ENCODE assay signal across 25 cellular contexts in genomic region chr1:221276911-221277310, GRCh38.
A peak's percentile ranks its signal among the peaks of the same experiment; 100 is the strongest.
DNase-seq lines count a peak whose midpoint lies in the region; FAIRE-seq and TF ChIP-seq lines count a peak whose summit lies in the region.
"Had no signal": no experiment of that assay in that cellular context is flagged by ENCODE, and none has a peak within 500 bp of the region (broad histone marks: within the 10 kb centered on the region; RNA-seq: fewer than 3 reads in every experiment).

No MANE protein-coding gene starts in this region.

- intact Hi-C loops in head of caudate nucleus (cut with DNase I): no loop called here

- H3K27me3 ChIP-seq in astrocyte (ENCODE audit: insufficient read depth, low read length): no peaks in the 10 kb centered on the region
- H3K27me3 ChIP-seq: upper lobe of left lung had no signal

- H3K4me2 ChIP-seq in astrocyte (ENCODE audit: low read length): no peak overlapping the region

- no peak for TF ChIP-seq POLR2A in H54 (IDR thresholded peaks at IDR 0.05; ENCODE audit: low read depth, low read length)

- H2AFZ ChIP-seq in astrocyte (ENCODE audit: low read depth, low read length): no peak overlapping the region
- H2AFZ ChIP-seq: parathyroid adenoma had no signal

- no peaks in the 10 kb centered on the region for H3K79me2 ChIP-seq in astrocyte (ENCODE audit: insufficient read depth, low read length)
- H3K79me2 ChIP-seq: parathyroid adenoma had no signal

- H3K36me3 Mint-ChIP-seq in astrocyte (ENCODE audit: low read depth, unreplicated experiment): no peaks in the 10 kb centered on the region
- H3K36me3 Mint-ChIP-seq: activated CD4-positive, alpha-beta memory T cell treated with anti-CD3 and anti-CD28 coated beads for 36 hours; activated naive CD8-positive, alpha-beta T cell treated with anti-CD3 and anti-CD28 coated beads, Interleukin-2, amount 10 ng/mL, durations not matched to agents 7 days and 5 days had no signal

- no peaks in the 10 kb centered on the region for H3K9me3 Mint-ChIP-seq in astrocyte (ENCODE audit: unreplicated experiment)
- H3K9me3 Mint-ChIP-seq: activated CD4-positive, alpha-beta memory T cell treated with anti-CD3 and anti-CD28 coated beads for 36 hours; activated naive CD8-positive, alpha-beta T cell treated with anti-CD3 and anti-CD28 coated beads, Interleukin-2, amount 10 ng/mL, durations not matched to agents 7 days and 5 days; T-helper 1 cell treated with Interleukin-12 subunit alpha and Interleukin-12 subunit beta and Interleukin-4 antibody, amounts not matched to agents 30 μg/mL and 1 μg/mL, for 36 hours had no signal

- H3K4me3 Mint-ChIP-seq in astrocyte (ENCODE audit: unreplicated experiment): no peak overlapping the region
- H3K4me3 Mint-ChIP-seq: activated CD4-positive, alpha-beta memory T cell treated with anti-CD3 and anti-CD28 coated beads for 36 hours; activated naive CD8-positive, alpha-beta T cell treated with anti-CD3 and anti-CD28 coated beads, Interleukin-2, amount 10 ng/mL, durations not matched to agents 7 days and 5 days; brain; T-helper 1 cell treated with Interleukin-12 subunit alpha and Interleukin-12 subunit beta and Interleukin-4 antibody, amounts not matched to agents 30 μg/mL and 1 μg/mL, for 36 hours had no signal

- DNase-seq in Daoy (ENCODE audit: low read depth) (peak; percentile 20), NCI-H2107 (lab: John Stamatoyannopoulos, UW) (peak; percentile 35), astrocyte (ENCODE audit: low read depth) (peak; percentile 63), non-pigmented ciliary epithelial cell (ENCODE audit: low read depth) (peak; percentile 13), H54 (ENCODE audit: insufficient read length, low spot score) (no peak), head of caudate nucleus (no peak)
- no peak for DNase-seq in stimulated activated CD4-positive, alpha-beta T cell treated with anti-CD3 and anti-CD28 coated beads, Interleukin-2, amount 100 ng/mL, for 24 hours
- DNase-seq: activated CD4-positive, alpha-beta memory T cell treated with anti-CD3 and anti-CD28 coated beads for 36 hours; activated effector memory CD4-positive, alpha-beta T cell treated with Interleukin-2 at 50 U/mL for 16 hours; activated naive CD8-positive, alpha-beta T cell treated with anti-CD3 and anti-CD28 coated beads, Interleukin-2, amount 10 ng/mL, durations not matched to agents 7 days and 5 days; Calu3; DND-41; Karpas-422; kidney; NCI-H1048; NCI-H1694; NCI-H526; right cardiac atrium; stimulated activated CD4-positive, alpha-beta T cell treated with anti-CD3 and anti-CD28 coated beads, Interleukin-4, amount 100 ng/mL, for 1 hour; upper lobe of left lung had no signal

- FAIRE-seq in astrocyte (lab: Jason Lieb, UNC): no peak
- no peak for FAIRE-seq in H54 (lab: Jason Lieb, UNC)
- FAIRE-seq: kidney had no signal

- peaks cover 2% of the 10 kb centered on the region for H3K27me3 Mint-ChIP-seq in astrocyte (ENCODE audit: low read depth, unreplicated experiment)
- H3K27me3 Mint-ChIP-seq: activated CD4-positive, alpha-beta memory T cell treated with anti-CD3 and anti-CD28 coated beads for 36 hours had no signal

- H3K36me3 ChIP-seq in astrocyte (ENCODE audit: insufficient read depth, low read length): no peaks in the 10 kb centered on the region
- H3K36me3 ChIP-seq: upper lobe of left lung had no signal

- no peak for TF ChIP-seq CTCF in astrocyte (IDR thresholded peaks at IDR 0.05; ENCODE audit: insufficient read depth, low read depth, low read length)

- H3K4me1 ChIP-seq in astrocyte (ENCODE audit: insufficient read depth, low read length): no peaks in the 10 kb centered on the region
- H3K4me1 ChIP-seq: parathyroid adenoma, upper lobe of left lung had no signal

- H3K27ac ChIP-seq in astrocyte (ENCODE audit: low read depth, low read length): no peak overlapping the region
- H3K27ac ChIP-seq: C4-2B, HL-60, parathyroid adenoma, upper lobe of left lung had no signal

- H3K4me3 ChIP-seq in astrocyte (ENCODE audit: insufficient read depth, low read depth, low read length): no peak overlapping the region
- H3K4me3 ChIP-seq: upper lobe of left lung had no signal

- no peak overlapping the region for H3K27ac Mint-ChIP-seq in astrocyte (ENCODE audit: unreplicated experiment)
- H3K27ac Mint-ChIP-seq: activated CD4-positive, alpha-beta memory T cell treated with anti-CD3 and anti-CD28 coated beads for 36 hours; activated naive CD8-positive, alpha-beta T cell treated with anti-CD3 and anti-CD28 coated beads, Interleukin-2, amount 10 ng/mL, durations not matched to agents 7 days and 5 days; brain; T-helper 1 cell treated with Interleukin-12 subunit alpha and Interleukin-12 subunit beta and Interleukin-4 antibody, amounts not matched to agents 30 μg/mL and 1 μg/mL, for 36 hours had no signal

- H4K20me1 ChIP-seq in astrocyte (ENCODE audit: insufficient read depth, low read length): no peaks in the 10 kb centered on the region

- H3K9me3 ChIP-seq in astrocyte (ENCODE audit: insufficient read depth, low read depth, low read length): no peaks in the 10 kb centered on the region
- H3K9me3 ChIP-seq: upper lobe of left lung had no signal

- H3K9ac ChIP-seq in astrocyte (ENCODE audit: low read length): no peak overlapping the region
- H3K9ac ChIP-seq: parathyroid adenoma had no signal

- H3K4me1 Mint-ChIP-seq in astrocyte (ENCODE audit: low read depth, unreplicated experiment): peaks cover under 1% of the 10 kb centered on the region
- H3K4me1 Mint-ChIP-seq: activated naive CD8-positive, alpha-beta T cell treated with anti-CD3 and anti-CD28 coated beads, Interleukin-2, amount 10 ng/mL, durations not matched to agents 7 days and 5 days had no signal

Comparison
In these comparisons a context has a peak if more than half of its experiments do, and no peak if none do; other contexts are left out.
1. DNase-seq: peak in Daoy (single experiment), NCI-H2107 (single experiment), astrocyte (single experiment) and non-pigmented ciliary epithelial cell (single experiment); none in H54 (single experiment), stimulated activated CD4-positive, alpha-beta T cell treated with anti-CD3 and anti-CD28 coated beads, Interleukin-2, amount 100 ng/mL, for 24 hours (0 of 2) and head of caudate nucleus (0 of 42).